ENCODE assay signal across 8 cellular contexts in the genomic region with DNA sequence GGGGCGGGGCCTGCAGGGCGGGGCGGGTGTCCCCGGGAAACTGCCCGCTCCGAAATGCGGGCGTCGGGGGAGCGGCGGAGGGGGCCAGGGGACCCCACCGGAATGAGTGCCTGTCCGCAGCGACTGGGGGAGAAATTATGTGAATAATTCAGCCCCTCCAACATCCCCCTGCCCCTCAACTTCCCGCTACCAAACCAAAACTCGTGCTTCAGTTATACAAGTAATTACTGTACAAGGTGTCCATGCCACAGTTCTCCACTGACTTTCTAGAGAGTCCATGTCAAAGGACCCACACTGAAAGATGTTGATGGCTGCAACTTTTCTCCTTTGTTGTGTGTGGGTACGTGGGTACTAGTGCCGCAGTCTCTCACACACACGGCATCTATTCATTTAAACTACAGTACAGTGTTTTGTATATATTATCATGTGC. TPM values are rescaled to one million over a fixed set of nuclear protein-coding genes. Genes with fewer than 3 reads are reported as not detected.
DNase-seq lines count a peak whose midpoint lies in the region; ATAC-seq and TF ChIP-seq lines count a peak whose summit lies in the region.

No MANE protein-coding gene starts in this region.

- CTCF ChIA-PET in CD8-positive, alpha-beta T cell (lab: Charles Lee), result interaction anchor here (0.7 to 8.2 kb wide), 39 partner anchors 9 to 339 kb away, joined by 3 to 74 read pairs (median 5); partner anchors contain the start of gene CFAP54

- peak overlapping the region; percentile 75 for H3K4me3 ChIP-seq in CD8-positive, alpha-beta T cell (ENCODE audit: low read depth, low read length)
- H3K4me3 ChIP-seq in fibroblast of the aortic adventitia (ENCODE audit: low read depth, low read length), result peak overlapping the region; percentile 77
- peak overlapping the region; percentile 94 for H3K4me3 ChIP-seq in ovary

- peak overlapping the region; percentile 81 for H3K27ac ChIP-seq in CD8-positive, alpha-beta T cell (ENCODE audit: low read depth, low read length)
- H3K27ac ChIP-seq in VCaP (peak overlapping the region; percentile 99), ovary (peak overlapping the region; percentile 49 to 96)

- TF ChIP-seq CTCF in CD8-positive, alpha-beta T cell (IDR thresholded peaks at IDR 0.05), result no peak
- peak; percentile 62 for TF ChIP-seq CTCF in VCaP (conservative IDR thresholded peaks at IDR 0.05)
- TF ChIP-seq CTCF in fibroblast of the aortic adventitia (IDR thresholded peaks at IDR 0.05; ENCODE audit: insufficient read depth, low read length), result no peak
- no peak for TF ChIP-seq CTCF in ovary (IDR thresholded peaks at IDR 0.05)

- no peaks in the 10 kb centered on the region for H3K9me3 ChIP-seq in CD8-positive, alpha-beta T cell (ENCODE audit: low read length)
- no peaks in the 10 kb centered on the region for H3K9me3 ChIP-seq in ovary

- H3K27me3 ChIP-seq in CD8-positive, alpha-beta T cell (ENCODE audit: insufficient read depth, low read length), result no peaks in the 10 kb centered on the region
- no peaks in the 10 kb centered on the region for H3K27me3 ChIP-seq in ovary

- peaks cover 25% of the 10 kb centered on the region for H3K4me1 ChIP-seq in CD8-positive, alpha-beta T cell (ENCODE audit: insufficient read depth, low read length)
- H3K4me1 ChIP-seq in ovary (ENCODE audit: insufficient read depth), result no peaks in the 10 kb centered on the region

- 1% methylated on average over 8 to 19 of the region's 19 CpGs for WGBS in ovary, 3 donors

- peak; percentile 20 for ATAC-seq in CD8-positive, alpha-beta T cell
- peak; percentile 5 for ATAC-seq in GM19324 (IDR thresholded peaks at IDR 0.05; ENCODE audit: low FRiP score, unreplicated experiment)
- peak; percentile 2 for ATAC-seq in HG03571 (IDR thresholded peaks at IDR 0.05; ENCODE audit: unreplicated experiment)

- no peak for DNase-seq in CD8-positive, alpha-beta T cell
- DNase-seq in fibroblast of the aortic adventitia (ENCODE audit: low read depth) (peak; percentile 61), ovary (no peak), GM03348 (ENCODE audit: low spot score) (no peak)
- no peak for DNase-seq in activated CD8-positive, alpha-beta memory T cell treated with anti-CD3 and anti-CD28 coated beads, Interleukin-2, amount 50 U/mL, for 4 hours

- H3K36me3 Mint-ChIP-seq in CD8-positive, alpha-beta T cell, result peaks cover 12% of the 10 kb centered on the region

- no peak for TF ChIP-seq EP300 in ovary (IDR thresholded peaks at IDR 0.05)

- no peak for TF ChIP-seq POLR2A in ovary (IDR thresholded peaks at IDR 0.05)

- peak overlapping the region; percentile 98 for H3K27ac Mint-ChIP-seq in CD8-positive, alpha-beta T cell

- POLR2A ChIA-PET in CD8-positive, alpha-beta T cell (lab: Charles Lee), result interaction anchor here (0.6 to 3.9 kb wide), 33 partner anchors 22 to 535 kb away, joined by 3 to 23 read pairs (median 5); partner anchors contain the start of gene CFAP54

- no peaks in the 10 kb centered on the region for H3K27me3 Mint-ChIP-seq in CD8-positive, alpha-beta T cell (ENCODE audit: low read depth)

- intact Hi-C loops in CD8-positive, alpha-beta T cell (cut with DNase I, micrococcal nuclease), result loop anchor here (1.0 to 5.0 kb wide), 14 partner anchors 22 to 507 kb away; partner anchors contain the start of genes CFAP54 (in 2 of the 2), LTA4H (in 2 of the 2), ELK3 (in 1 of the 2) and NEDD1 (in 1 of the 2)
- intact Hi-C loops in ovary (cut with DNase I), result loop anchor here in 2 of 4 donors (10.0 kb wide), 2 partner anchors 176 to 186 kb away; no protein-coding TSS in a partner anchor

- H3K9me3 Mint-ChIP-seq in CD8-positive, alpha-beta T cell, result no peaks in the 10 kb centered on the region

- H3K36me3 ChIP-seq in CD8-positive, alpha-beta T cell (ENCODE audit: insufficient read depth, low read length), result no peaks in the 10 kb centered on the region
- H3K36me3 ChIP-seq in ovary, result no peaks in the 10 kb centered on the region

- H3K4me1 Mint-ChIP-seq in CD8-positive, alpha-beta T cell (ENCODE audit: low read depth), result peaks cover 42% of the 10 kb centered on the region

- peak overlapping the region; percentile 93 for H3K4me3 Mint-ChIP-seq in CD8-positive, alpha-beta T cell

RNA-seq across cellular contexts. Expression of gene CDK17, which starts 0.4 kb away (rescaled TPM):
- total RNA-seq in CD8-positive, alpha-beta T cell, result 100 to 1,000 TPM; 150 to 160 TPM
- 33.4 and 49.1 TPM in 2 replicates for total RNA-seq in fibroblast of the aortic adventitia (ENCODE audit: low replicate concordance)
- total RNA-seq in ovary, result 10 to 100 TPM; 28.0 to 59.2 (median 31.4) TPM
- 10 to 100 TPM; 13.8 to 23.0 TPM for polyA plus RNA-seq in ovary
